In the genomic region with DNA sequence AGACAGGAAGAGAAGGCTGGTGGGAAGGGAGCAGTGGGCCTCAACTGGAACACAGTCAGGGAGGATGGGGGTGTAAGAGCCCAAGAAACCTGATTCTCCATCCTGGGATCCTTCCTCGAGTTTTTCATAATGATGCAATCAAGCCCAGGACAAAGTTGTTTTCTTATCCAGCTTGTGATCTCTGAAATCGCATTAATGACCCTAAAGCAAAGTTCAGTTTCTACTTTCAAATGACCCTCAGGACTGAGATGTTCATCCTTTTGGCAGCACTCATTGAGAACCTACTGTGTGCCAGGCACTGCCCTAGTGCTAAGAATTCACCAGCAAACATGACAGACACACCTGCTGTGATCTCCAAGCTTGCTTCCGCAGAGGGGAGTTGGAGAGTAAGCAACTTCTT, we compare ENCODE assay signal across 26 cellular contexts. TPM values are rescaled to one million over a fixed set of nuclear protein-coding genes. Genes with fewer than 3 reads are reported as not detected.
DNase-seq lines count a peak whose midpoint lies in the region; ATAC-seq, FAIRE-seq and TF ChIP-seq lines count a peak whose summit lies in the region.
"Had no signal": no experiment of that assay in that cellular context is flagged by ENCODE, and none has a peak within 500 bp of the region (broad histone marks: within the 10 kb centered on the region; RNA-seq: fewer than 3 reads in every experiment).

No MANE protein-coding gene starts in this region.

- 63% methylated on average over 3 of the region's 3 CpGs for WGBS in K562 (ENCODE audit: insufficient coverage, low coverage, missing lambda C conversion rate)
- WGBS in small intestine, 3 donors = 23 to 55% (median 36%) methylated on average over 3 of the region's 3 CpGs
- WGBS in suprapubic skin = 69% methylated on average over 3 of the region's 3 CpGs
- WGBS in prostate gland = 27% methylated on average over 3 of the region's 3 CpGs

- TF ChIP-seq CTCF in K562 (IDR thresholded peaks at IDR 0.05 in 2 of 3, conservative IDR thresholded peaks at IDR 0.05 in 1 of 3; ENCODE audit: insufficient read depth in 2 of 3, low read depth in 1 of 3, low read length in 3 of 3) = no peak
- TF ChIP-seq CTCF in suprapubic skin (IDR thresholded peaks at IDR 0.05) = no peak
- TF ChIP-seq CTCF in prostate gland (IDR thresholded peaks at IDR 0.05) = no peak

- TF ChIP-seq POLR2A in K562 (conservative IDR thresholded peaks at IDR 0.05) = no peak
- no peak for TF ChIP-seq POLR2A in suprapubic skin (IDR thresholded peaks at IDR 0.05)
- TF ChIP-seq POLR2A in prostate gland (IDR thresholded peaks at IDR 0.05) = no peak

- intact Hi-C loops in K562 (cut with micrococcal nuclease) (no loop called here), prostate gland (cut with DNase I) (no loop called here)

- CTCF ChIA-PET in K562 (lab: Yijun Ruan, JAX; ENCODE audit: low intra/inter-chr PET ratio) = no interaction called here

- no peak overlapping the region for H3K9ac ChIP-seq in K562 (ENCODE audit: insufficient read depth in 1 of 2, low read depth in 2 of 2, low read length in 2 of 2)
- H3K9ac ChIP-seq: BLaER1 treated with 17β-estradiol and CSF1 and Interleukin-3, amounts not matched to agents 10 nM and 100 nM had no signal

- BruUV-seq in K562 (replicated peaks; lab: Mats Ljungman, UMichigan) = no TSS peak

- H3K27ac ChIP-seq in K562 (ENCODE audit: extremely low read depth, low read depth, low read length) (no peak overlapping the region), small intestine (ENCODE audit: low read depth in 1 of 2, low read length in 1 of 2) (peak overlapping the region; percentile 43 to 85), suprapubic skin (no peak overlapping the region), prostate gland (no peak overlapping the region)
- H3K27ac ChIP-seq: A549; BLaER1 treated with 17β-estradiol and CSF1 and Interleukin-3, amounts not matched to agents 10 nM and 100 nM had no signal

- TF ChIP-seq EP300 in K562 (IDR thresholded peaks at IDR 0.05; ENCODE audit: low read length) (no peak), suprapubic skin (IDR thresholded peaks at IDR 0.05) (no peak)

- DNase-seq in GM19239 (ENCODE audit: insufficient read length, low spot score) (no peak), K562 (ENCODE audit: extremely low read depth in 1 of 4, low spot score in 3 of 4) (no peak), islet precursor cell (peak; percentile 22), small intestine (peak; percentile 89), suprapubic skin (ENCODE audit: low spot score in 2 of 2) (no peak), prostate gland (ENCODE audit: low spot score) (no peak)
- DNase-seq: 8988T; ACHN; AML-193; BE2C; CD4-positive, alpha-beta T cell; CD8-positive, alpha-beta memory T cell; DMS 273 treated with DMSO at 0.1 percent for 48 hours; DMS79; EL; GDM1; H9 had no signal

- TF ChIP-seq RAD21 in K562 (CRISPR knock-in tag; conservative IDR thresholded peaks at IDR 0.05 in 1 of 2, IDR thresholded peaks at IDR 0.05 in 1 of 2) = no peak

- H3K36me3 ChIP-seq in K562 (ENCODE audit: control insufficient read depth, insufficient read depth, low read length) (no peaks in the 10 kb centered on the region), small intestine (ENCODE audit: control insufficient read depth in 2 of 2, insufficient read depth in 2 of 2, low read length in 2 of 2) (no peaks in the 10 kb centered on the region), suprapubic skin (no peaks in the 10 kb centered on the region), prostate gland (no peaks in the 10 kb centered on the region)
- H3K36me3 ChIP-seq: BE2C; BLaER1 treated with 17β-estradiol and CSF1 and Interleukin-3, amounts not matched to agents 10 nM and 100 nM had no signal

- H3K9me3 ChIP-seq in K562 (replicated peaks; ENCODE audit: control insufficient read depth, insufficient read depth, low read depth, low read length) (no peaks in the 10 kb centered on the region; the same call in 1 of the 2 replicates), small intestine (ENCODE audit: control insufficient read depth, low read depth) (no peaks in the 10 kb centered on the region), suprapubic skin (no peaks in the 10 kb centered on the region), prostate gland (no peaks in the 10 kb centered on the region)
- H3K9me3 ChIP-seq: A549, BE2C had no signal

- no peaks in the 10 kb centered on the region for H3K9me1 ChIP-seq in K562 (ENCODE audit: control insufficient read depth, insufficient read depth, low read length)

- no peaks in the 10 kb centered on the region for H4K20me1 ChIP-seq in K562 (replicated peaks; ENCODE audit: control insufficient read depth, insufficient read depth, low read length)
- H4K20me1 ChIP-seq: BLaER1 treated with 17β-estradiol and CSF1 and Interleukin-3, amounts not matched to agents 10 nM and 100 nM had no signal

- H3K79me2 ChIP-seq in K562 (ENCODE audit: control insufficient read depth, insufficient read depth, low read length) = no peaks in the 10 kb centered on the region

- H3K4me1 ChIP-seq in K562 (replicated peaks in 1 of 2; ENCODE audit: control insufficient read depth in 2 of 2, insufficient read depth in 2 of 2, low read length in 2 of 2) (no peaks in the 10 kb centered on the region), small intestine (ENCODE audit: control insufficient read depth in 2 of 2, insufficient read depth in 1 of 2, low read depth in 1 of 2, low read length in 1 of 2) (peaks cover 4 to 11% of the 10 kb centered on the region in 2 donors), suprapubic skin (no peaks in the 10 kb centered on the region), prostate gland (replicated peaks) (no peaks in the 10 kb centered on the region)
- H3K4me1 ChIP-seq: A549, BE2C had no signal

- POLR2A ChIA-PET in K562 (lab: Yijun Ruan, JAX) = interaction anchor here (1.4 kb wide), 1 partner anchor 8 kb away, joined by 3 read pairs; no protein-coding TSS in a partner anchor

- no peak overlapping the region for H3K4me3 ChIP-seq in K562
- H3K4me3 ChIP-seq in small intestine (ENCODE audit: low read depth in 1 of 2, low read length in 2 of 2) = no peak overlapping the region
- no peak overlapping the region for H3K4me3 ChIP-seq in suprapubic skin
- H3K4me3 ChIP-seq in prostate gland = no peak overlapping the region
- H3K4me3 ChIP-seq: A549; BLaER1 treated with 17β-estradiol and CSF1 and Interleukin-3, amounts not matched to agents 10 nM and 100 nM; GM12878; GM23338 had no signal

- in situ Hi-C loops in K562 (cut with MboI) = no loop called here

- FAIRE-seq in GM19239 (lab: Jason Lieb, UNC) (peak; percentile 35), K562 (lab: Jason Lieb, UNC) (no peak), small intestine (lab: Jason Lieb, UNC) (no peak)
- FAIRE-seq: A549, D721Med, GM12878 had no signal

- no peak overlapping the region for H3K4me2 ChIP-seq in K562 (ENCODE audit: insufficient read depth, low read length)
- H3K4me2 ChIP-seq: A549; BLaER1 treated with 17β-estradiol and CSF1 and Interleukin-3, amounts not matched to agents 10 nM and 100 nM; GM23338 had no signal

- ATAC-seq in K562 = no peak
- ATAC-seq in GM19463 (IDR thresholded peaks at IDR 0.05; ENCODE audit: unreplicated experiment) = no peak
- ATAC-seq: A549, GM12878, GM23338, HCT116 had no signal

- no peaks in the 10 kb centered on the region for H3K27me3 ChIP-seq in K562 (ENCODE audit: control insufficient read depth in 2 of 2, insufficient read depth in 2 of 2, low read length in 2 of 2)
- H3K27me3 ChIP-seq in small intestine (ENCODE audit: control insufficient read depth in 2 of 2, insufficient read depth in 2 of 2, low read length in 2 of 2) = peaks cover 0 to 4% of the 10 kb centered on the region in 2 donors
- H3K27me3 ChIP-seq in suprapubic skin = peaks cover 9% of the 10 kb centered on the region
- no peaks in the 10 kb centered on the region for H3K27me3 ChIP-seq in prostate gland (replicated peaks; ENCODE audit: insufficient read depth)
- H3K27me3 ChIP-seq: BE2C; BLaER1 treated with 17β-estradiol and CSF1 and Interleukin-3, amounts not matched to agents 10 nM and 100 nM had no signal

- H2AFZ ChIP-seq in K562 (ENCODE audit: low read depth, low read length) = no peak overlapping the region
- H2AFZ ChIP-seq: GM23338 had no signal

TF ChIP-seq in K562, 482 proteins besides CTCF, POLR2A, EP300 and RAD21 (continues in another document):
- TF ChIP-seq ELF1 (tag; IDR thresholded peaks at IDR 0.05) (no peak), CEBPB (tag; IDR thresholded peaks at IDR 0.05) (0 out of 2 replicates have a peak, but pooled peaks have one; percentile 10)
- TF ChIP-seq, protein P1, sequence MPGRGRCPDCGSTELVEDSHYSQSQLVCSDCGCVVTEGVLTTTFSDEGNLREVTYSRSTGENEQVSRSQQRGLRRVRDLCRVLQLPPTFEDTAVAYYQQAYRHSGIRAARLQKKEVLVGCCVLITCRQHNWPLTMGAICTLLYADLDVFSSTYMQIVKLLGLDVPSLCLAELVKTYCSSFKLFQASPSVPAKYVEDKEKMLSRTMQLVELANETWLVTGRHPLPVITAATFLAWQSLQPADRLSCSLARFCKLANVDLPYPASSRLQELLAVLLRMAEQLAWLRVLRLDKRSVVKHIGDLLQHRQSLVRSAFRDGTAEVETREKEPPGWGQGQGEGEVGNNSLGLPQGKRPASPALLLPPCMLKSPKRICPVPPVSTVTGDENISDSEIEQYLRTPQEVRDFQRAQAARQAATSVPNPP (IDR thresholded peaks at IDR 0.05; ENCODE audit: borderline replicate concordance, insufficient read depth, insufficient read length) = no peak

RNA-seq across cellular contexts. Expression of a gene that starts 45.3 kb away (rescaled TPM):
- total RNA-seq in K562 (2011; cell fraction: chromatin; rRNA removed; ENCODE audit: low replicate concordance) = 0.23 and 0.28 TPM in 2 replicates
- 0.39 and 0.50 TPM in 2 replicates for total RNA-seq in K562 (2011; cell fraction: nucleolus; rRNA removed)
- total RNA-seq in K562 (2011; cell fraction: nucleoplasm; rRNA removed) = 0.23 and 0.51 TPM in 2 replicates
- total RNA-seq in K562 (2014; rRNA removed) (0.05 and 0.16 TPM in 2 replicates), K562 (2014; rRNA removed; fragmentation: Illumina TruSeq; extraction: Trizol) (0.06 and 0.07 TPM in 2 replicates), K562 (2015; rRNA removed; fragmentation: Illumina TruSeq; extraction: Trizol) (0.19 and 0.36 TPM in 2 replicates), K562 (2021) (0.07 and 0.18 TPM in 2 replicates), suprapubic skin (not detected), prostate gland (1 to 10 TPM in 1 of 2 donors, under 1 TPM in 1; 0.14 to 1.9 TPM)
- polyA plus RNA-seq in K562 (2011; rRNA removed) (0.08 and 0.25 TPM in 2 replicates), K562 (2014; fragmentation: Illumina TruSeq; extraction: Trizol) (0.09 TPM in 1 of 2 replicates, not detected in the other), K562 (2014; fragmentation: Nextera tagmentation; extraction: Ambion mirVana) (under 1 TPM; 0.03 to 0.06 TPM), K562 (2014; rRNA removed) (0.11 and 0.12 TPM in 2 replicates), small intestine (10 to 100 TPM; 22.4 to 64.9 (median 44.6) TPM)
- polyA plus RNA-seq in K562 (2011; cell fraction: cytosol; rRNA removed) = 0.13 and 0.42 TPM in 2 replicates
- polyA plus RNA-seq in K562 (2011; cell fraction: nucleus; rRNA removed) = 0.04 and 0.18 TPM in 2 replicates
- 0.39 and 0.76 TPM in 2 replicates for polyA plus RNA-seq in K562 (2012)
- 0.15 and 0.28 TPM in 2 replicates for polyA minus RNA-seq in K562 (2011; rRNA and poly(A)+ RNA removed)
- polyA minus RNA-seq in K562 (2011; cell fraction: cytosol; rRNA and poly(A)+ RNA removed) = 0.38 TPM in 1 of 2 replicates, not detected in the other
- 0.22 and 0.27 TPM in 2 replicates for polyA minus RNA-seq in K562 (2011; cell fraction: nucleus; rRNA and poly(A)+ RNA removed)
- total RNA-seq: CD4-positive, alpha-beta T cell; CD8-positive, alpha-beta memory T cell; GM23338; H4; H9 had no signal
- polyA plus RNA-seq: A549; CD14-positive monocyte; CD8-positive, alpha-beta memory T cell; GM23338 had no signal

Comparison
In these comparisons a context has a peak if more than half of its experiments do, and no peak if none do; other contexts are left out.
1. DNase-seq: peak in islet precursor cell (single experiment) and small intestine (single experiment); none in GM19239 (single experiment), K562 (0 of 4), suprapubic skin (0 of 2) and prostate gland (single experiment).
2. H3K27ac ChIP-seq: peak in small intestine (2 of 2); none in K562 (single experiment), suprapubic skin (single experiment) and prostate gland (0 of 2).